In genomic region chr4:111512081-111512774, GRCh38 we compare ENCODE assay signal across 13 cellular contexts.
DNase-seq lines count a peak whose midpoint lies in the region; ATAC-seq, FAIRE-seq and TF ChIP-seq lines count a peak whose summit lies in the region.
"Had no signal": no experiment of that assay in that cellular context is flagged by ENCODE, and none has a peak within 500 bp of the region (broad histone marks: within the 10 kb centered on the region; RNA-seq: fewer than 3 reads in every experiment).

No MANE protein-coding gene starts in this region.

- ATAC-seq in PC-3 (peak; percentile 87), T-helper 17 cell (no peak)

- H3K27me3 Mint-ChIP-seq in T-helper 17 cell, result no peaks in the 10 kb centered on the region
- H3K27me3 Mint-ChIP-seq: central memory CD8-positive, alpha-beta T cell had no signal

- H3K27ac ChIP-seq in PC-3 (ENCODE audit: low read length) (peak overlapping the region; percentile 75), epithelial cell of prostate (peak overlapping the region; percentile 24), trophoblast cell (ENCODE audit: low read depth, low read length) (no peak overlapping the region), kidney (ENCODE audit: low read depth in 2 of 2, low read length in 2 of 2) (no peak overlapping the region)
- H3K27ac ChIP-seq: spleen, VCaP had no signal

- no TSS peak for BruUV-seq in PC-3 (replicated peaks; lab: Mats Ljungman, UMichigan)

- no peak overlapping the region for H4K12ac ChIP-seq in trophoblast cell (ENCODE audit: low read depth, low read length)

- no peaks in the 10 kb centered on the region for H3K79me1 ChIP-seq in trophoblast cell (ENCODE audit: low read length)

- H2AK5ac ChIP-seq in trophoblast cell (ENCODE audit: low read length), result no peak overlapping the region

- H3K4me1 ChIP-seq in PC-3 (ENCODE audit: insufficient read depth, low read length) (peaks cover 27% of the 10 kb centered on the region), trophoblast cell (ENCODE audit: control insufficient read depth in 1 of 2, insufficient read depth in 2 of 2, low read length in 2 of 2) (no peaks in the 10 kb centered on the region), kidney (ENCODE audit: control insufficient read depth in 1 of 2, insufficient read depth in 1 of 2, low read depth in 1 of 2, low read length in 2 of 2) (no peaks in the 10 kb centered on the region)
- H3K4me1 ChIP-seq: spleen had no signal

- no peak overlapping the region for H2BK120ac ChIP-seq in trophoblast cell (ENCODE audit: insufficient read depth, low read length, poor library complexity)

- POLR2A ChIA-PET in PC-3 (lab: Charles Lee; ENCODE audit: unreplicated experiment), result no interaction called here

- DNase-seq in EH (ENCODE audit: low read depth), result peak; percentile 91
- peak; percentile 86 for DNase-seq in PC-3
- peak; percentile 18 for DNase-seq in epithelial cell of prostate (ENCODE audit: low read depth, low spot score)
- peak; percentile 6 to 25 for DNase-seq in trophoblast cell
- DNase-seq in stimulated activated CD4-positive, alpha-beta T cell treated with anti-CD3 and anti-CD28 coated beads, Interleukin-4, amount 100 ng/mL, for 4 hours, result no peak
- no peak for DNase-seq in kidney
- DNase-seq in T-helper 17 cell, result no peak
- DNase-seq in 8988T, result no peak
- DNase-seq: activated T-cell treated with anti-CD3 and anti-CD28 coated beads for 4 hours, NCI-H1092, spleen had no signal

- H3K9me3 ChIP-seq in PC-3 (ENCODE audit: low read length) (no peaks in the 10 kb centered on the region), trophoblast cell (ENCODE audit: insufficient read depth, low read depth, low read length) (no peaks in the 10 kb centered on the region), kidney (ENCODE audit: control insufficient read depth in 1 of 2, low read length in 2 of 2) (no peaks in the 10 kb centered on the region), T-helper 17 cell (ENCODE audit: control insufficient read depth, low read length, poor library complexity, severe bottlenecking) (no peaks in the 10 kb centered on the region)
- H3K9me3 ChIP-seq: spleen had no signal

- H3K27me3 ChIP-seq in PC-3 (ENCODE audit: low read length) (no peaks in the 10 kb centered on the region), trophoblast cell (ENCODE audit: insufficient read depth, low read length) (no peaks in the 10 kb centered on the region)
- H3K27me3 ChIP-seq: spleen had no signal

- no peaks in the 10 kb centered on the region for H3K4me1 Mint-ChIP-seq in T-helper 17 cell
- H3K4me1 Mint-ChIP-seq: central memory CD8-positive, alpha-beta T cell had no signal

- H2BK5ac ChIP-seq in trophoblast cell (ENCODE audit: low read depth, low read length, poor library complexity), result no peak overlapping the region

- intact Hi-C loops in PC-3 (cut with micrococcal nuclease), result loop anchor here (5.0 kb wide), 1 partner anchor 90 kb away; no protein-coding TSS in a partner anchor
- intact Hi-C loops in kidney (cut with DNase I), result no loop called here

- H3K27ac Mint-ChIP-seq in T-helper 17 cell, result no peak overlapping the region

- no peak overlapping the region for H3K4ac ChIP-seq in trophoblast cell (ENCODE audit: low read depth, low read length)

- CTCF ChIA-PET in PC-3 (lab: Charles Lee), result no interaction called here

- H2BK12ac ChIP-seq in trophoblast cell (ENCODE audit: low read length), result no peak overlapping the region

- H3K36me3 ChIP-seq in PC-3 (ENCODE audit: low read depth, low read length), result no peaks in the 10 kb centered on the region
- no peaks in the 10 kb centered on the region for H3K36me3 ChIP-seq in trophoblast cell (ENCODE audit: control insufficient read depth in 1 of 2, insufficient read depth in 2 of 2, low read length in 2 of 2)
- no peaks in the 10 kb centered on the region for H3K36me3 ChIP-seq in kidney (ENCODE audit: control insufficient read depth in 1 of 2, insufficient read depth in 2 of 2, low read length in 2 of 2)
- H3K36me3 ChIP-seq: spleen had no signal

- H4K8ac ChIP-seq in trophoblast cell (ENCODE audit: low read depth, low read length), result no peak overlapping the region

- no peak overlapping the region for H3K4me3 ChIP-seq in PC-3 (ENCODE audit: low read length)
- no peak overlapping the region for H3K4me3 ChIP-seq in trophoblast cell (ENCODE audit: low read depth, low read length)
- H3K4me3 ChIP-seq in kidney (ENCODE audit: low read length in 2 of 2), result no peak overlapping the region
- H3K4me3 ChIP-seq: spleen had no signal

- H3K9ac ChIP-seq in PC-3 (ENCODE audit: low read length) (no peak overlapping the region), trophoblast cell (ENCODE audit: low read length) (no peak overlapping the region), kidney (ENCODE audit: low read length in 2 of 2) (no peak overlapping the region)

- FAIRE-seq in kidney (lab: Jason Lieb, UNC), result no peak

- no peak overlapping the region for H3K18ac ChIP-seq in trophoblast cell (ENCODE audit: low read length)

- peak overlapping the region; percentile 35; the same call in 1 of the 2 replicates for H2AFZ ChIP-seq in PC-3 (ENCODE audit: low read length)
- no peak overlapping the region for H2AFZ ChIP-seq in trophoblast cell (ENCODE audit: insufficient read depth, low read length, poor library complexity)

- no peak overlapping the region for H3K14ac ChIP-seq in trophoblast cell (ENCODE audit: low read length)

- H3K79me2 ChIP-seq in PC-3 (ENCODE audit: low read length) (no peaks in the 10 kb centered on the region), trophoblast cell (ENCODE audit: control insufficient read depth, insufficient read depth, low read length, poor library complexity) (no peaks in the 10 kb centered on the region)

- H3K23ac ChIP-seq in trophoblast cell (ENCODE audit: low read length), result no peak overlapping the region

- H3K4me2 ChIP-seq in PC-3 (ENCODE audit: low read length) (peak overlapping the region; percentile 57), trophoblast cell (ENCODE audit: low read length) (no peak overlapping the region)

- no peak overlapping the region for H3K4me3 Mint-ChIP-seq in T-helper 17 cell
- H3K4me3 Mint-ChIP-seq: central memory CD8-positive, alpha-beta T cell had no signal

- H4K91ac ChIP-seq in trophoblast cell (ENCODE audit: low read depth, low read length), result no peak overlapping the region

- no CpG with 5 or more reads among the region's 5 CpGs for WGBS in trophoblast cell (ENCODE audit: extremely low coverage, insufficient coverage, insufficient read length)

- TF ChIP-seq CTCF in PC-3 (conservative IDR thresholded peaks at IDR 0.05; ENCODE audit: low read depth, low read length), result no peak
- no peak for TF ChIP-seq CTCF in kidney (IDR thresholded peaks at IDR 0.05; ENCODE audit: borderline replicate concordance, extremely low read depth, insufficient read depth)

- H3K36me3 Mint-ChIP-seq in T-helper 17 cell (ENCODE audit: low read depth), result no peaks in the 10 kb centered on the region

- no peaks in the 10 kb centered on the region for H4K20me1 ChIP-seq in PC-3 (ENCODE audit: low read length)

- H3F3A ChIP-seq in PC-3 (ENCODE audit: low read length, unreplicated experiment), result peaks cover 5% of the 10 kb centered on the region

- H3K9me2 ChIP-seq in PC-3 (replicated peaks; ENCODE audit: low read length), result no peaks in the 10 kb centered on the region

Comparison
In these comparisons a context has a peak if more than half of its experiments do, and no peak if none do; other contexts are left out.
1. DNase-seq: peak in EH (single experiment), PC-3 (single experiment), epithelial cell of prostate (single experiment) and trophoblast cell (2 of 2); none in stimulated activated CD4-positive, alpha-beta T cell treated with anti-CD3 and anti-CD28 coated beads, Interleukin-4, amount 100 ng/mL, for 4 hours (0 of 2), kidney (single experiment), T-helper 17 cell (0 of 3) and 8988T (single experiment).
2. H3K27ac ChIP-seq: peak in PC-3 (single experiment) and epithelial cell of prostate (single experiment); none in trophoblast cell (single experiment) and kidney (0 of 2).